In genomic region chr3:173342679-173343078, GRCh38 we compare ENCODE assay signal across 8 cellular contexts.
"Had no signal": no experiment of that assay in that cellular context is flagged by ENCODE, and none has a peak within 500 bp of the region (broad histone marks: within the 10 kb centered on the region; RNA-seq: fewer than 3 reads in every experiment).

No MANE protein-coding gene starts in this region.

- H3K9me3 ChIP-seq: HAP-1 had no signal

- H3K4me3 ChIP-seq: GM23248, GM23338, HAP-1 had no signal

- H3K4me2 ChIP-seq: GM23338 had no signal

- H3K27ac ChIP-seq: GM23248 had no signal

- H2AFZ ChIP-seq: GM23248, GM23338 had no signal

- DNase-seq: GM23248, GOT3, H7, H9, HCEC 1CT, HFFc6 had no signal

- H3K9ac ChIP-seq: GM23248 had no signal

- H3K36me3 ChIP-seq: HAP-1 had no signal
